1 cellular context compared by ENCODE assay signal in the genomic region with DNA sequence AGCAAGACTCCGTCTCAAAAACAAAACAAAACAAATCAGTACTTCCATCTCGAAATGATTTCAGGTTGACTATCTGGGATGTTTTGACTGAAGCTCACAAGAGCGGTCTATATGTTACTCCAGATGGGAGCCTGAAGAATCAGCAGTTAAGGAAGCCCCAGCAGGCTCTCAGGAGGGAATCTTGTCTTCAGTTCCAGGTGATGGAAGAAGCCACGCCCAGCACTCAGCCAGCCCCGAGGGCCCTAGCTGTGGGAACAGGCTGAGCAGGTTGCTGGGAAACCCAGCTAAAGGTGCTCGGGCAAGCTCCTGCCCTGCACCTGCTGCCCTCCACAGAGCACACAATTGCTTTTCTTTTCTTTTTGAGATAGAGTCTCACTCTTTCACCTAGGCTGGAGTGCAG.
TF ChIP-seq lines count a peak whose summit lies in the region.

No MANE protein-coding gene starts in this region.

TF ChIP-seq in GM23338, 12 proteins besides CTCF, POLR2A, EP300 and RAD21 (continued from another document):
- TF ChIP-seq, protein P1, sequence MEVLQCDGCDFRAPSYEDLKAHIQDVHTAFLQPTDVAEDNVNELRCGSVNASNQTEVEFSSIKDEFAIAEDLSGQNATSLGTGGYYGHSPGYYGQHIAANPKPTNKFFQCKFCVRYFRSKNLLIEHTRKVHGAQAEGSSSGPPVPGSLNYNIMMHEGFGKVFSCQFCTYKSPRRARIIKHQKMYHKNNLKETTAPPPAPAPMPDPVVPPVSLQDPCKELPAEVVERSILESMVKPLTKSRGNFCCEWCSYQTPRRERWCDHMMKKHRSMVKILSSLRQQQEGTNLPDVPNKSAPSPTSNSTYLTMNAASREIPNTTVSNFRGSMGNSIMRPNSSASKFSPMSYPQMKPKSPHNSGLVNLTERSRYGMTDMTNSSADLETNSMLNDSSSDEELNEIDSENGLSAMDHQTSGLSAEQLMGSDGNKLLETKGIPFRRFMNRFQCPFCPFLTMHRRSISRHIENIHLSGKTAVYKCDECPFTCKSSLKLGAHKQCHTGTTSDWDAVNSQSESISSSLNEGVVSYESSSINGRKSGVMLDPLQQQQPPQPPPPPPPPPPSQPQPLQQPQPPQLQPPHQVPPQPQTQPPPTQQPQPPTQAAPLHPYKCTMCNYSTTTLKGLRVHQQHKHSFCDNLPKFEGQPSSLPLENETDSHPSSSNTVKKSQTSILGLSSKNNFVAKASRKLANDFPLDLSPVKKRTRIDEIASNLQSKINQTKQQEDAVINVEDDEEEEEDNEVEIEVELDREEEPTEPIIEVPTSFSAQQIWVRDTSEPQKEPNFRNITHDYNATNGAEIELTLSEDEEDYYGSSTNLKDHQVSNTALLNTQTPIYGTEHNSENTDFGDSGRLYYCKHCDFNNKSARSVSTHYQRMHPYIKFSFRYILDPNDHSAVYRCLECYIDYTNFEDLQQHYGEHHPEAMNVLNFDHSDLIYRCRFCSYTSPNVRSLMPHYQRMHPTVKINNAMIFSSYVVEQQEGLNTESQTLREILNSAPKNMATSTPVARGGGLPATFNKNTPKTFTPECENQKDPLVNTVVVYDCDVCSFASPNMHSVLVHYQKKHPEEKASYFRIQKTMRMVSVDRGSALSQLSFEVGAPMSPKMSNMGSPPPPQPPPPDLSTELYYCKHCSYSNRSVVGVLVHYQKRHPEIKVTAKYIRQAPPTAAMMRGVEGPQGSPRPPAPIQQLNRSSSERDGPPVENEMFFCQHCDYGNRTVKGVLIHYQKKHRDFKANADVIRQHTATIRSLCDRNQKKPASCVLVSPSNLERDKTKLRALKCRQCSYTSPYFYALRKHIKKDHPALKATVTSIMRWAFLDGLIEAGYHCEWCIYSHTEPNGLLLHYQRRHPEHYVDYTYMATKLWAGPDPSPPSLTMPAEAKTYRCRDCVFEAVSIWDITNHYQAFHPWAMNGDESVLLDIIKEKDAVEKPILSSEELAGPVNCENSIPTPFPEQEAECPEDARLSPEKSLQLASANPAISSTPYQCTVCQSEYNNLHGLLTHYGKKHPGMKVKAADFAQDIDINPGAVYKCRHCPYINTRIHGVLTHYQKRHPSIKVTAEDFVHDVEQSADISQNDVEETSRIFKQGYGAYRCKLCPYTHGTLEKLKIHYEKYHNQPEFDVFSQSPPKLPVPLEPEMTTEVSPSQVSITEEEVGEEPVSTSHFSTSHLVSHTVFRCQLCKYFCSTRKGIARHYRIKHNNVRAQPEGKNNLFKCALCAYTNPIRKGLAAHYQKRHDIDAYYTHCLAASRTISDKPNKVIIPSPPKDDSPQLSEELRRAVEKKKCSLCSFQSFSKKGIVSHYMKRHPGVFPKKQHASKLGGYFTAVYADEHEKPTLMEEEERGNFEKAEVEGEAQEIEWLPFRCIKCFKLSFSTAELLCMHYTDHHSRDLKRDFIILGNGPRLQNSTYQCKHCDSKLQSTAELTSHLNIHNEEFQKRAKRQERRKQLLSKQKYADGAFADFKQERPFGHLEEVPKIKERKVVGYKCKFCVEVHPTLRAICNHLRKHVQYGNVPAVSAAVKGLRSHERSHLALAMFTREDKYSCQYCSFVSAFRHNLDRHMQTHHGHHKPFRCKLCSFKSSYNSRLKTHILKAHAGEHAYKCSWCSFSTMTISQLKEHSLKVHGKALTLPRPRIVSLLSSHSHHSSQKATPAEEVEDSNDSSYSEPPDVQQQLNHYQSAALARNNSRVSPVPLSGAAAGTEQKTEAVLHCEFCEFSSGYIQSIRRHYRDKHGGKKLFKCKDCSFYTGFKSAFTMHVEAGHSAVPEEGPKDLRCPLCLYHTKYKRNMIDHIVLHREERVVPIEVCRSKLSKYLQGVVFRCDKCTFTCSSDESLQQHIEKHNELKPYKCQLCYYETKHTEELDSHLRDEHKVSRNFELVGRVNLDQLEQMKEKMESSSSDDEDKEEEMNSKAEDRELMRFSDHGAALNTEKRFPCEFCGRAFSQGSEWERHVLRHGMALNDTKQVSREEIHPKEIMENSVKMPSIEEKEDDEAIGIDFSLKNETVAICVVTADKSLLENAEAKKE (CRISPR knock-in tag; IDR thresholded peaks at IDR 0.05), result no peak
- TF ChIP-seq ZNF114 (CRISPR knock-in tag; IDR thresholded peaks at IDR 0.05) (no peak), CREB1 (CRISPR knock-in tag; IDR thresholded peaks at IDR 0.05; ENCODE audit: low read depth) (no peak), ZNF331 (CRISPR knock-in tag; IDR thresholded peaks at IDR 0.05; ENCODE audit: low read depth) (no peak), JUNB (IDR thresholded peaks at IDR 0.05; ENCODE audit: unreplicated experiment) (no peak), EZH2 (IDR thresholded peaks at IDR 0.05; ENCODE audit: low read depth, unreplicated experiment) (no peak), POLR2AphosphoS5 (IDR thresholded peaks at IDR 0.05; ENCODE audit: low read depth) (no peak)
- TF ChIP-seq, protein P2, sequence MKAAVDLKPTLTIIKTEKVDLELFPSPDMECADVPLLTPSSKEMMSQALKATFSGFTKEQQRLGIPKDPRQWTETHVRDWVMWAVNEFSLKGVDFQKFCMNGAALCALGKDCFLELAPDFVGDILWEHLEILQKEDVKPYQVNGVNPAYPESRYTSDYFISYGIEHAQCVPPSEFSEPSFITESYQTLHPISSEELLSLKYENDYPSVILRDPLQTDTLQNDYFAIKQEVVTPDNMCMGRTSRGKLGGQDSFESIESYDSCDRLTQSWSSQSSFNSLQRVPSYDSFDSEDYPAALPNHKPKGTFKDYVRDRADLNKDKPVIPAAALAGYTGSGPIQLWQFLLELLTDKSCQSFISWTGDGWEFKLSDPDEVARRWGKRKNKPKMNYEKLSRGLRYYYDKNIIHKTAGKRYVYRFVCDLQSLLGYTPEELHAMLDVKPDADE (IDR thresholded peaks at IDR 0.05), result no peak
